In the genomic region with DNA sequence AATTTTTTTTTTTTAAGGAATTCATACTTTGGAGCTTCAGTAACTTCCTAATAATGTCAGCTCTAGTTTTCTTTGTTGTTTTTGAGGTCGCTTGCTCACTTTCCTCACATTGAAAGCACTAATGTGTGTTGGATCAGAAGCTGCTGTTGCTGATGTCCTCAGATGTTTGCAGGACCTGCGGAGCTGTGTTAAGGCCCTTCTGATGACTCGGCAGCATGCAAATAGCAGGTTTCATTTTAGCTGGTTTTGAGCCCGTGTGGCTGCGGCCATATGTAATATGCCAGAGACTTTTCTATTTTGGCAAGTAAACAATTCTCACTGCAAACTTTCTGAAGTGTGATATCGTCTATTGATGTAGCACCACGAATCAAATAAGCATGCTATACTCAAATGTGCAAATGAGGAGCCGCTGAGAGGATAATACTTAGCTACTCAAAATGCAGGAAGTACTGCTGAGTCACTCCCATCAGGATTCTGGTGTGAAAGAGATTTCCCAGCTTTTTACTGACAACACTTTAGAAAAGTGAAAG, we compare ENCODE assay signal across 1 cellular context.
TF ChIP-seq lines count a peak whose summit lies in the region.

No MANE protein-coding gene starts in this region.

TF ChIP-seq in H1, 55 proteins besides CTCF, POLR2A, EP300 and RAD21 (continued from another document):
- TF ChIP-seq, protein P1, sequence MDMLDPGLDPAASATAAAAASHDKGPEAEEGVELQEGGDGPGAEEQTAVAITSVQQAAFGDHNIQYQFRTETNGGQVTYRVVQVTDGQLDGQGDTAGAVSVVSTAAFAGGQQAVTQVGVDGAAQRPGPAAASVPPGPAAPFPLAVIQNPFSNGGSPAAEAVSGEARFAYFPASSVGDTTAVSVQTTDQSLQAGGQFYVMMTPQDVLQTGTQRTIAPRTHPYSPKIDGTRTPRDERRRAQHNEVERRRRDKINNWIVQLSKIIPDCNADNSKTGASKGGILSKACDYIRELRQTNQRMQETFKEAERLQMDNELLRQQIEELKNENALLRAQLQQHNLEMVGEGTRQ (IDR thresholded peaks at IDR 0.05; ENCODE audit: low read length) = no peak
- TF ChIP-seq CHD7 (IDR thresholded peaks at IDR 0.05; ENCODE audit: insufficient replicate concordance, low read length) (peak; percentile 61), BACH1 (IDR thresholded peaks at IDR 0.05; ENCODE audit: low read length) (peak; percentile 95), MAFK (IDR thresholded peaks at IDR 0.05; ENCODE audit: low read depth, low read length) (peak; percentile 85), YY1 (IDR thresholded peaks at IDR 0.05; ENCODE audit: low read depth, low read length) (peak; percentile 61), SIX5 (IDR thresholded peaks at IDR 0.05; ENCODE audit: low read depth, low read length) (no peak)
